12 cellular contexts compared by ENCODE assay signal in the genomic region with DNA sequence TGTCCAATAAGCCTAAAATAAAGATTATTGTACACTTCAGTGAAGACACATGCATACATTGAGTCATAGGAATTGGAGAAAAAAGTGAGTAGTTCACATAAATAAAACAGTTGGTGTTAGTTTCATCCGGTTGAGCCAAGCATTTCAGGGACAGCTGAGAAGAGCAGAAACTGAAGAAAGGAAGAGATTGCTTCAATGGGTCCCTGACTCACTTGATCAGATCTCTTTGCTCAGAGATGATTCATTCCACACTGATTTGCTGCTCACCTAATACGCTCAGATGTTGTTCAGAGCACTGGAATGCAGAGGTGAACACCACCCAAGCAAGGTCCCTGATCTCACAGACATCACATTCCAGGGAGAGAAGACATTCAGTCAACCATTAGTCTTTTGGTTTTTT.
A peak's percentile ranks its signal among the peaks of the same experiment; 100 is the strongest.
DNase-seq lines count a peak whose midpoint lies in the region; ATAC-seq lines count a peak whose summit lies in the region.
"Had no signal": no experiment of that assay in that cellular context is flagged by ENCODE, and none has a peak within 500 bp of the region (broad histone marks: within the 10 kb centered on the region; RNA-seq: fewer than 3 reads in every experiment).

No MANE protein-coding gene starts in this region.

- DNase-seq in 8988T (peak; percentile 45), HK-2 (ENCODE audit: unreplicated experiment) (peak; percentile 63), amniotic stem cell (lab: John Stamatoyannopoulos, UW) (peak; percentile 78), islet precursor cell (peak; percentile 90), KG1 (lab: John Stamatoyannopoulos, UW) (no peak), KBM-7 (no peak), middle frontal gyrus (ENCODE audit: extremely low spot score, low spot score) (no peak)
- no peak for DNase-seq in stimulated activated naive CD8-positive, alpha-beta T cell treated with anti-CD3 and anti-CD28 coated beads, Interleukin-15, Interleukin-2, amounts not matched to agents 100 U/mL and 50 U/mL, for 24 hours
- DNase-seq: dorsolateral prefrontal cortex; left colon; NCI-H510A; stimulated activated naive CD4-positive, alpha-beta T cell treated with Interleukin-2 at 50 U/mL for 16 hours had no signal

- in situ Hi-C loops in KBM-7 (cut with MboI; ENCODE audit: low pct_unique_long_range_greater_than_20kb, low sequenced_read_pairs): no loop called here

- ATAC-seq in stimulated activated naive CD8-positive, alpha-beta T cell treated with anti-CD3 and anti-CD28 coated beads, Interleukin-15, Interleukin-2, amounts not matched to agents 100 U/mL and 50 U/mL, for 24 hours: no peak
- ATAC-seq: left colon had no signal

Comparison
In these comparisons a context has a peak if more than half of its experiments do, and no peak if none do; other contexts are left out.
1. DNase-seq: peak in 8988T (single experiment), HK-2 (single experiment), amniotic stem cell (single experiment) and islet precursor cell (single experiment); none in KG1 (single experiment), KBM-7 (single experiment), stimulated activated naive CD8-positive, alpha-beta T cell treated with anti-CD3 and anti-CD28 coated beads, Interleukin-15, Interleukin-2, amounts not matched to agents 100 U/mL and 50 U/mL, for 24 hours (single experiment) and middle frontal gyrus (single experiment).